In the genomic region with DNA sequence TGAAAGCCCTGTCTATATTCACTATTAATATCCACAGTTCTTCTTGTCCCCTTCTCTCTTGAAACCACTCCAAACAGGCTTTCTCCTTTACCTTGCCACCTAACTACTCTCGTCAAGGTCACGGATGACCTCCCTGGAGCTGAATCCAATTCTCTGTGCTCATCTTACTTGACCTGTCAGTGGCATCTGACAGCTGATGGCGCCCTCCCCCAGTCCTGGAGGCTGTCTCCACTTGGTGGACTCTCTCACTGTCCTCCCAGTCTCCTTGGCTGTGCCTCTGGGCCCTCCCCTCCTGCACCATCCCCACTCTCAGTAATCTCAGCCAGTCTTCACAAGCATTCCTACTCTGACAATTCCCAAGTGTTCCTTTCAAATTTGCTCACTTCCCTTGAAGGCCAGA, we compare ENCODE assay signal across 16 cellular contexts. TPM values are rescaled to one million over a fixed set of nuclear protein-coding genes. Genes with fewer than 3 reads are reported as not detected.
DNase-seq lines count a peak whose midpoint lies in the region; ATAC-seq and TF ChIP-seq lines count a peak whose summit lies in the region.
"Had no signal": no experiment of that assay in that cellular context is flagged by ENCODE, and none has a peak within 500 bp of the region (broad histone marks: within the 10 kb centered on the region; RNA-seq: fewer than 3 reads in every experiment).

No MANE protein-coding gene starts in this region.

- H3K4me1 ChIP-seq in right cardiac atrium (ENCODE audit: control insufficient read depth, insufficient read depth, low read length) (peaks cover 16% of the 10 kb centered on the region), sigmoid colon (peaks cover 0 to 54% (median 41%) of the 10 kb centered on the region in 4 donors)

- no peak overlapping the region for H3K4me3 ChIP-seq in right cardiac atrium (ENCODE audit: low read length)
- H3K4me3 ChIP-seq in sigmoid colon = no peak overlapping the region
- H3K4me3 ChIP-seq in lower leg skin (ENCODE audit: low read depth, poor library complexity, severe bottlenecking) = no peak overlapping the region
- H3K4me3 ChIP-seq: SK-N-MC had no signal

- no peak for TF ChIP-seq CTCF in sigmoid colon (IDR thresholded peaks at IDR 0.05)
- no peak for TF ChIP-seq CTCF in GM13976 (IDR thresholded peaks at IDR 0.05; ENCODE audit: borderline replicate concordance, control extremely low read depth, extremely low read depth, insufficient read depth, missing control alignments)
- TF ChIP-seq CTCF in lower leg skin (IDR thresholded peaks at IDR 0.05) = no peak

- H3K27ac ChIP-seq in right cardiac atrium (ENCODE audit: low read length) (no peak overlapping the region), sigmoid colon (peak overlapping the region in 3 of 4 donors; percentile 31 to 50 (median 34))
- H3K27ac ChIP-seq: SK-N-MC had no signal

- TF ChIP-seq EP300 in sigmoid colon (IDR thresholded peaks at IDR 0.05) = no peak

- no peak for TF ChIP-seq POLR2A in sigmoid colon (IDR thresholded peaks at IDR 0.05)
- TF ChIP-seq POLR2A in lower leg skin (IDR thresholded peaks at IDR 0.05) = no peak

- in situ Hi-C loops in GM13976 (cut with MboI; ENCODE audit: low sequenced_read_pairs, unreplicated experiment) = no loop called here

- no peak for ATAC-seq in right cardiac atrium
- no peak for ATAC-seq in HG03159 (IDR thresholded peaks at IDR 0.05; ENCODE audit: unreplicated experiment)
- ATAC-seq: activated CD8-positive, alpha-beta T cell treated with anti-CD3 and anti-CD28 coated beads for 36 hours had no signal

- DNase-seq in DMS79 (lab: John Stamatoyannopoulos, UW) (peak; percentile 50), NCI-H2227 treated with DMSO at 0.1 percent for 48 hours (lab: John Stamatoyannopoulos, UW) (peak; percentile 58), right cardiac atrium (peak in 2 of 3 donors; percentile 31 to 55), sigmoid colon (no peak), GM13976 (ENCODE audit: low spot score) (no peak), lower leg skin (ENCODE audit: low spot score in 2 of 2) (no peak), activated gamma-delta T cell (lab: John Stamatoyannopoulos, UW) (no peak)
- DNase-seq: NCI-H2081 treated with DMSO at 0.1 percent for 48 hours; NK-92 treated with Interleukin-12 subunit alpha and Interleukin-12 subunit beta, amount 100 ng/mL, for 24 hours; substantia nigra had no signal

- peaks cover 33 to 74% (median 38%) of the 10 kb centered on the region in 4 donors for H3K36me3 ChIP-seq in sigmoid colon

- 46% methylated on average over 3 of the region's 3 CpGs for WGBS in right cardiac atrium
- 77 to 82% methylated on average over 3 of the region's 3 CpGs for WGBS in sigmoid colon, 2 donors
- WGBS in lower leg skin, 2 donors = 53 to 63% methylated on average over 3 of the region's 3 CpGs

- H3K9me3 ChIP-seq in right cardiac atrium (ENCODE audit: control insufficient read depth, low read length) (no peaks in the 10 kb centered on the region), sigmoid colon (no peaks in the 10 kb centered on the region)

- intact Hi-C loops in right cardiac atrium (cut with DNase I) = no loop called here
- intact Hi-C loops in sigmoid colon (cut with DNase I) = no loop called here
- intact Hi-C loops in lower leg skin (cut with DNase I; ENCODE audit: low total_unique reads) = no loop called here

- H3K27me3 ChIP-seq in right cardiac atrium (ENCODE audit: control insufficient read depth, insufficient read depth) (no peaks in the 10 kb centered on the region), sigmoid colon (no peaks in the 10 kb centered on the region)

RNA-seq across cellular contexts. Expression of a gene that starts 8.7 kb away (rescaled TPM):
- total RNA-seq in right cardiac atrium (10 to 100 TPM; 45.8 to 77.1 (median 55.3) TPM), sigmoid colon (10 to 100 TPM; 26.4 to 51.2 (median 37.8) TPM), lower leg skin (100 to 1,000 TPM; 219 to 273 (median 230) TPM)
- polyA plus RNA-seq in right cardiac atrium (52.0 TPM), sigmoid colon (100 to 1,000 TPM in 1 of 3 donors, 10 to 100 TPM in 2; 43.8 to 133 (median 68.4) TPM)

RNA-seq across cellular contexts. Expression of a gene that starts 19.7 kb away (rescaled TPM):
- total RNA-seq in right cardiac atrium (10 to 100 TPM; 43.1 to 46.6 (median 43.4) TPM), sigmoid colon (10 to 100 TPM; 51.4 to 61.1 (median 56.5) TPM), lower leg skin (10 to 100 TPM; 66.1 to 76.1 (median 74.6) TPM)
- polyA plus RNA-seq in right cardiac atrium (35.0 TPM), sigmoid colon (10 to 100 TPM; 30.5 to 91.3 (median 39.6) TPM)

RNA-seq across cellular contexts. Expression of a gene that starts 22.1 kb away (rescaled TPM):
- not detected for total RNA-seq in right cardiac atrium
- polyA plus RNA-seq in right cardiac atrium = 0.20 TPM
- total RNA-seq in sigmoid colon = under 1 TPM in 1 of 4 donors, not detected in 3; 0.36 TPM
- under 1 TPM in 1 of 3 donors, not detected in 2; 0.07 TPM for polyA plus RNA-seq in sigmoid colon
- total RNA-seq in lower leg skin = not detected
- total RNA-seq: activated CD8-positive, alpha-beta T cell treated with anti-CD3 and anti-CD28 coated beads for 36 hours; activated T-helper 2 cell treated with anti-CD3 and anti-CD28 coated beads, Interferon-gamma antibody, Interleukin-2, Interleukin-4, amounts not matched to agents 10 μg/mL and 5 μg/mL and 100 μg/mL, durations not matched to agents 14 hours and 24 hours and 36 hours; MCF 10A had no signal
- polyA plus RNA-seq: keratinocyte had no signal

Comparison
In these comparisons a context has a peak if more than half of its experiments do, and no peak if none do; other contexts are left out.
1. DNase-seq: peak in DMS79 (single experiment), NCI-H2227 treated with DMSO at 0.1 percent for 48 hours (single experiment) and right cardiac atrium (2 of 3); none in sigmoid colon (single experiment), GM13976 (single experiment), lower leg skin (0 of 2) and activated gamma-delta T cell (single experiment).